Comparison of ENCODE assay signal across 8 cellular contexts in genomic region chr17:77445908-77446535, GRCh38.
DNase-seq lines count a peak whose midpoint lies in the region; ATAC-seq, FAIRE-seq and TF ChIP-seq lines count a peak whose summit lies in the region.

No MANE protein-coding gene starts in this region.

- ATAC-seq in HG03457 (IDR thresholded peaks at IDR 0.05; ENCODE audit: unreplicated experiment), result no peak

- FAIRE-seq in HTR-8/SVneo (lab: Jason Lieb, UNC) (no peak), urothelium cell line (lab: Jason Lieb, UNC) (no peak)

- TF ChIP-seq CTCF in fibroblast of the aortic adventitia (IDR thresholded peaks at IDR 0.05; ENCODE audit: insufficient read depth, low read length), result no peak

- H3K4me3 ChIP-seq in fibroblast of the aortic adventitia (ENCODE audit: low read depth, low read length), result no peak overlapping the region

- DNase-seq in stimulated activated CD4-positive, alpha-beta T cell treated with anti-CD3 and anti-CD28 coated beads, Interleukin-1b, Interleukin-23, amount 100 ng/mL, for 48 hours, result peak; percentile 66
- no peak for DNase-seq in stimulated activated CD4-positive, alpha-beta T cell treated with anti-CD3 and anti-CD28 coated beads, Interleukin-2, amount 100 ng/mL, for 48 hours
- peak; percentile 74 for DNase-seq in UCSD-AML1 (lab: John Stamatoyannopoulos, UW; ENCODE audit: unreplicated experiment)
- DNase-seq in fibroblast of the aortic adventitia (ENCODE audit: low read depth), result peak; percentile 37
- peak; percentile 51 for DNase-seq in stimulated activated CD8-positive, alpha-beta memory T cell treated with anti-CD3 and anti-CD28 coated beads, Interleukin-4, amount 100 ng/mL, for 24 hours (ENCODE audit: low read depth)
- DNase-seq in HTR-8/SVneo (ENCODE audit: insufficient read length, low spot score), result no peak
- no peak for DNase-seq in urothelium cell line (ENCODE audit: low spot score)

Comparison
In these comparisons a context has a peak if more than half of its experiments do, and no peak if none do; other contexts are left out.
1. DNase-seq: peak in stimulated activated CD4-positive, alpha-beta T cell treated with anti-CD3 and anti-CD28 coated beads, Interleukin-1b, Interleukin-23, amount 100 ng/mL, for 48 hours (single experiment), UCSD-AML1 (single experiment), fibroblast of the aortic adventitia (single experiment) and stimulated activated CD8-positive, alpha-beta memory T cell treated with anti-CD3 and anti-CD28 coated beads, Interleukin-4, amount 100 ng/mL, for 24 hours (single experiment); none in stimulated activated CD4-positive, alpha-beta T cell treated with anti-CD3 and anti-CD28 coated beads, Interleukin-2, amount 100 ng/mL, for 48 hours (0 of 2), HTR-8/SVneo (single experiment) and urothelium cell line (single experiment).